In the genomic region with DNA sequence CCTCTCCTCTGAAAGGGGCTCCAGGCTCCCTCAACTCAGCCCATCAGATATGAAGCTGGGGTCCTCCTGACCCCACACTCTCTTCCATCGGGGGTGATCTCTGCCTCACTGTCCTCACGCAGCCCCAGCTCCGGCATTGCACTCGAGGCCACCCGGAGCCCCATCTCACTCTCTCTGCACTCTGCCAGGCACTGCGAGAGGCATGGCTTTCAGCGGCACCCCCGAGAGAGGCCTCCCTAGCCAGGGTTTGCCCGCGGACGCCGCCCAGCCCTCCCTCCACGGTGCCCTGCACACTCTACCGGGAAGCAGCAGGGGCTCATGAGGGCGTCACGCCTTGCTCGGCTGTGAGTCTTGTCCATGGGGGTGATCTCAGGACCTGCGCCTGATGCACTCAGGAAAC, we compare ENCODE assay signal across 1 cellular context.
TF ChIP-seq lines count a peak whose summit lies in the region.

No MANE protein-coding gene starts in this region.

TF ChIP-seq in H1, 55 proteins besides CTCF, POLR2A, EP300 and RAD21:
- TF ChIP-seq RBBP5 (IDR thresholded peaks at IDR 0.05; ENCODE audit: borderline replicate concordance, low read depth, low read length) (no peak), CREB1 (IDR thresholded peaks at IDR 0.05) (no peak), SP1 (IDR thresholded peaks at IDR 0.05; ENCODE audit: low read depth, low read length) (no peak), EGR1 (IDR thresholded peaks at IDR 0.05; ENCODE audit: borderline replicate concordance, low read depth, low read length) (no peak)
